ENCODE assay signal across 8 cellular contexts in the genomic region with DNA sequence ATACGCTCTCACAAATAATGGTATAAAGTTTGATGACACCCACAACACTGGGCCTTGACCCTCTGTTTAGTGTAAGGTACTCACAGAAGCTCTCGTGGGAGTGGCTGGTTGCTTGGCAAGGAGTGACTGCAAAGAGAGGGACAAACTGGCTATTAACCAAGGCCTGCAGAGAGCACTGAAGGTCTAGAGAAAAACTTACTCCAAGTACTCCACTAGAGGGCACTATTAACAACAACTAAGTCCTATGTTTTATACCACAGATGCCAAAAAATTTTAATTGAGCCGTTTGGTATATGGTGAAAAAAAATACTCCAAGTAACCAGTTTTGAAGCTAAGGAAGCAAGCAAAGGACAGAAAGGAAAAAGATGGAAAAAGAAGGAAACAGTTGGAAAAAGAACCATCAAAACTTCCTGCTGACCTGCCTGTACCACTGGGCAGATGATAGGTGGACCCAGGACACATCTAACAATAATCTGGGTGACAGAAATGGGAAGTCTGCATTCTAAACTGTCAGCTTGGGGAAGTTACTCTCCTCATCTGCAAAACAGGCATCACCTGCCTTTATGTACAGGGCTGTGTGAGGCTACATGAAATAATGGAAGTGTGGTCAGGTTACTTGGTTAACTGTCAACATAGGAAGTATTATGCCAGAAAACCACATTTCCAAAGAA. TPM values are rescaled to one million over a fixed set of nuclear protein-coding genes. Genes with fewer than 3 reads are reported as not detected.
A peak's percentile ranks its signal among the peaks of the same experiment; 100 is the strongest.
DNase-seq lines count a peak whose midpoint lies in the region; ATAC-seq and TF ChIP-seq lines count a peak whose summit lies in the region.

No MANE protein-coding gene starts in this region.

- TF ChIP-seq EP300 in gastroesophageal sphincter (IDR thresholded peaks at IDR 0.05), result no peak

- H3K9me3 Mint-ChIP-seq in activated CD8-positive, alpha-beta T cell treated with anti-CD3 and anti-CD28 coated beads, Interleukin-2, amount 10 ng/mL, durations not matched to agents 7 days and 5 days (ENCODE audit: insufficient read depth), result no peaks in the 10 kb centered on the region
- H3K9me3 Mint-ChIP-seq in progenitor cell of endocrine pancreas (ENCODE audit: low read depth), result no peaks in the 10 kb centered on the region

- H3K4me1 ChIP-seq in BE2C (no peaks in the 10 kb centered on the region), gastroesophageal sphincter (peaks cover 0 to 13% (median 2%) of the 10 kb centered on the region in 3 donors)

- TF ChIP-seq CTCF in BE2C (IDR thresholded peaks at IDR 0.05; ENCODE audit: low read depth, low read length), result peak; percentile 67
- peak; percentile 22 for TF ChIP-seq CTCF in GM20000 (IDR thresholded peaks at IDR 0.05; ENCODE audit: extremely low read depth, missing control alignments)
- TF ChIP-seq CTCF in gastroesophageal sphincter (IDR thresholded peaks at IDR 0.05), result peak; percentile 66 to 77 (median 70)
- TF ChIP-seq CTCF in progenitor cell of endocrine pancreas (IDR thresholded peaks at IDR 0.05; ENCODE audit: unreplicated experiment), result peak; percentile 71

- H3K9me3 ChIP-seq in BE2C (no peaks in the 10 kb centered on the region), gastroesophageal sphincter (no peaks in the 10 kb centered on the region)

- no peaks in the 10 kb centered on the region for H3K27me3 Mint-ChIP-seq in activated CD8-positive, alpha-beta T cell treated with anti-CD3 and anti-CD28 coated beads, Interleukin-2, amount 10 ng/mL, durations not matched to agents 7 days and 5 days (ENCODE audit: low read depth)
- H3K27me3 Mint-ChIP-seq in progenitor cell of endocrine pancreas, result no peaks in the 10 kb centered on the region

- H3K36me3 Mint-ChIP-seq in activated CD8-positive, alpha-beta T cell treated with anti-CD3 and anti-CD28 coated beads, Interleukin-2, amount 10 ng/mL, durations not matched to agents 7 days and 5 days (ENCODE audit: low read depth), result peaks cover 70% of the 10 kb centered on the region
- peaks cover 50% of the 10 kb centered on the region for H3K36me3 Mint-ChIP-seq in progenitor cell of endocrine pancreas (ENCODE audit: insufficient read depth)

- no peak for TF ChIP-seq POLR2A in gastroesophageal sphincter (IDR thresholded peaks at IDR 0.05)

- peak overlapping the region in 1 of 4 donors; percentile 12 for H3K27ac ChIP-seq in gastroesophageal sphincter

- 24 to 33% methylated on average over 3 of the region's 3 CpGs for WGBS in gastroesophageal sphincter (ENCODE audit: low coverage in 1 of 2), 2 donors

- CTCF ChIA-PET in activated CD8-positive, alpha-beta T cell treated with anti-CD3 and anti-CD28 coated beads, Interleukin-2, amount 10 ng/mL, durations not matched to agents 7 days and 5 days (lab: Charles Lee), result interaction anchor here (0.6 to 8.8 kb wide), 23 partner anchors 12 to 323 kb away, joined by 3 to 128 read pairs (median 4); a partner anchor contains a TSS

- H3K4me1 Mint-ChIP-seq in activated CD8-positive, alpha-beta T cell treated with anti-CD3 and anti-CD28 coated beads, Interleukin-2, amount 10 ng/mL, durations not matched to agents 7 days and 5 days (ENCODE audit: low read depth), result peaks cover 24% of the 10 kb centered on the region
- peaks cover 31% of the 10 kb centered on the region for H3K4me1 Mint-ChIP-seq in progenitor cell of endocrine pancreas (ENCODE audit: low read depth)

- peaks cover 92% of the 10 kb centered on the region for H3K36me3 ChIP-seq in BE2C
- H3K36me3 ChIP-seq in gastroesophageal sphincter, result peaks cover 5 to 95% of the 10 kb centered on the region in 2 donors

- peak overlapping the region; percentile 33 for H3K27ac Mint-ChIP-seq in activated CD8-positive, alpha-beta T cell treated with anti-CD3 and anti-CD28 coated beads, Interleukin-2, amount 10 ng/mL, durations not matched to agents 7 days and 5 days
- H3K27ac Mint-ChIP-seq in progenitor cell of endocrine pancreas, result peak overlapping the region; percentile 84

- H3K27me3 ChIP-seq in BE2C, result no peaks in the 10 kb centered on the region
- H3K27me3 ChIP-seq in gastroesophageal sphincter, result no peaks in the 10 kb centered on the region

- POLR2A ChIA-PET in activated CD8-positive, alpha-beta T cell treated with anti-CD3 and anti-CD28 coated beads, Interleukin-2, amount 10 ng/mL, durations not matched to agents 7 days and 5 days (lab: Charles Lee), result interaction anchor here (0.6 to 1.5 kb wide), 2 partner anchors 23 to 178 kb away, joined by 3 to 4 read pairs; a partner anchor contains a TSS

- ATAC-seq in activated CD8-positive, alpha-beta T cell treated with anti-CD3 and anti-CD28 coated beads, Interleukin-2, amount 10 ng/mL, durations not matched to agents 7 days and 5 days, result peak; percentile 83
- ATAC-seq in gastroesophageal sphincter (peak; percentile 82), GM18502 (IDR thresholded peaks at IDR 0.05; ENCODE audit: poor library complexity, unreplicated experiment) (no peak)

- no peak overlapping the region for H3K4me3 Mint-ChIP-seq in activated CD8-positive, alpha-beta T cell treated with anti-CD3 and anti-CD28 coated beads, Interleukin-2, amount 10 ng/mL, durations not matched to agents 7 days and 5 days
- no peak overlapping the region for H3K4me3 Mint-ChIP-seq in progenitor cell of endocrine pancreas (ENCODE audit: low read depth)

- H3K4me3 ChIP-seq in BE2C (ENCODE audit: low read depth, low read length) (no peak overlapping the region), gastroesophageal sphincter (no peak overlapping the region)

- DNase-seq in BE2C (peak; percentile 19), GM20000 (ENCODE audit: low spot score) (peak; percentile 61), NCI-H2107 (lab: John Stamatoyannopoulos, UW) (peak; percentile 34), progenitor cell of endocrine pancreas (ENCODE audit: low spot score, unreplicated experiment) (no peak)
- peak; percentile 44 for DNase-seq in activated CD8-positive, alpha-beta T cell treated with anti-CD3 and anti-CD28 coated beads, Interleukin-2, amount 10 ng/mL, durations not matched to agents 7 days and 5 days
- DNase-seq in activated CD4-positive, CD25-positive, alpha-beta regulatory T cell treated with anti-CD3 and anti-CD28 coated beads, Interleukin-2, amount 50 U/mL, for 72 hours, result no peak

RNA-seq across cellular contexts. Expression of a gene that starts 23.2 kb away (rescaled TPM):
- polyA plus RNA-seq in BE2C (2012; ENCODE audit: insufficient read depth, insufficient read length, low read depth), result 120 TPM
- 10 to 100 TPM; 56.5 to 63.1 TPM for total RNA-seq in activated CD8-positive, alpha-beta T cell treated with anti-CD3 and anti-CD28 coated beads, Interleukin-2, amount 10 ng/mL, durations not matched to agents 7 days and 5 days
- 100 to 1,000 TPM; 202 to 292 (median 219) TPM for total RNA-seq in gastroesophageal sphincter
- total RNA-seq in progenitor cell of endocrine pancreas, result 179 and 181 TPM in 2 replicates

RNA-seq across cellular contexts. Expression of a gene that starts 31.7 kb away (rescaled TPM):
- polyA plus RNA-seq in BE2C (2012; ENCODE audit: insufficient read depth, insufficient read length, low read depth), result 10.0 TPM
- total RNA-seq in activated CD8-positive, alpha-beta T cell treated with anti-CD3 and anti-CD28 coated beads, Interleukin-2, amount 10 ng/mL, durations not matched to agents 7 days and 5 days, result 1 to 10 TPM; 1.2 TPM
- 10 to 100 TPM; 12.7 to 21.2 (median 17.2) TPM for total RNA-seq in gastroesophageal sphincter
- total RNA-seq in progenitor cell of endocrine pancreas, result 80.9 and 82.3 TPM in 2 replicates

Comparison
In these comparisons a context has a peak if more than half of its experiments do, and no peak if none do; other contexts are left out.
1. DNase-seq: peak in BE2C (single experiment), GM20000 (single experiment), NCI-H2107 (single experiment) and activated CD8-positive, alpha-beta T cell treated with anti-CD3 and anti-CD28 coated beads, Interleukin-2, amount 10 ng/mL, durations not matched to agents 7 days and 5 days (single experiment); none in progenitor cell of endocrine pancreas (single experiment) and activated CD4-positive, CD25-positive, alpha-beta regulatory T cell treated with anti-CD3 and anti-CD28 coated beads, Interleukin-2, amount 50 U/mL, for 72 hours (single experiment).
2. RNA of a gene that starts 31.7 kb away (total RNA-seq): 80.9 to 82.3 TPM in progenitor cell of endocrine pancreas and 12.7 to 21.2 TPM in gastroesophageal sphincter; 1.2 TPM in activated CD8-positive, alpha-beta T cell treated with anti-CD3 and anti-CD28 coated beads, Interleukin-2, amount 10 ng/mL, durations not matched to agents 7 days and 5 days; every median in the first group is over 4 times any median in the second.
3. Peak in every context shown above with its lines, with median percentiles within 50 percentile points of each other: CTCF ChIP-seq.